In the genomic region with DNA sequence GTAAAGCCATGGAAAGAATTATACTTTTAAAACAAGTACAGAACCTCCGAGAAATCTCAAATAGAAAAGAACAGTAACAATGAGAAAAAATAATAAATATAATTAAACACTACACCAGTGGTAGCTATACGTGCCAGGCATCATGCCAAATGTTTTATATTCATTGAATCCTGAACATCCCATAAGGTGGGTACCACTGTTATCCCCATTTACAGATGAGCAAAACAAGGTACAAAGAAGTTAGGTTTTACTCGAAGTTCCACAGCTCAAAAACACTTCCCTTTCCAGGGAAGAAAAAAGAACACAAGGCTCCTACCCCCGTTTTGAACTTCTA, we compare ENCODE assay signal across 15 cellular contexts. TPM values are rescaled to one million over a fixed set of nuclear protein-coding genes. Genes with fewer than 3 reads are reported as not detected.
DNase-seq lines count a peak whose midpoint lies in the region; ATAC-seq and TF ChIP-seq lines count a peak whose summit lies in the region.
"Had no signal": no experiment of that assay in that cellular context is flagged by ENCODE, and none has a peak within 500 bp of the region (broad histone marks: within the 10 kb centered on the region; RNA-seq: fewer than 3 reads in every experiment).

No MANE protein-coding gene starts in this region.

- 21 to 22% methylated on average over 3 to 4 of the region's 4 CpGs for WGBS in gastroesophageal sphincter (ENCODE audit: low coverage in 1 of 2), 2 donors
- WGBS in spleen, 5 donors, result 38 to 56% (median 46%) methylated on average over 4 of the region's 4 CpGs

- H3K27ac ChIP-seq in CD8-positive, alpha-beta memory T cell (ENCODE audit: low read depth, low read length), result no peak overlapping the region
- peak overlapping the region; percentile 66 to 77 (median 70) for H3K27ac ChIP-seq in gastroesophageal sphincter
- peak overlapping the region in 5 of 8 donors; percentile 43 to 69 (median 66) for H3K27ac ChIP-seq in spleen
- H3K27ac ChIP-seq: RWPE1, WERI-Rb-1 had no signal

- CTCF ChIA-PET in CD8-positive, alpha-beta memory T cell (lab: Charles Lee), result interaction anchor here (1.2 to 1.3 kb wide), 2 partner anchors 10 to 64 kb away, joined by 3 read pairs; no protein-coding TSS in a partner anchor
- CTCF ChIA-PET in T-cell (lab: Charles Lee), result no interaction called here

- ATAC-seq in T-cell (replicated peaks in 1 of 4), result no peak
- ATAC-seq in gastroesophageal sphincter, result no peak

- TF ChIP-seq CTCF in gastroesophageal sphincter (IDR thresholded peaks at IDR 0.05), result no peak
- TF ChIP-seq CTCF in spleen (IDR thresholded peaks at IDR 0.05 in 8 of 11, conservative IDR thresholded peaks at IDR 0.05 in 3 of 11), result no peak

- H3K36me3 ChIP-seq in CD8-positive, alpha-beta memory T cell (ENCODE audit: insufficient read depth, low read length), result no peaks in the 10 kb centered on the region
- H3K36me3 ChIP-seq in gastroesophageal sphincter (no peaks in the 10 kb centered on the region), spleen (peaks cover 0 to 8% (median 0%) of the 10 kb centered on the region in 6 donors)
- H3K36me3 ChIP-seq: WERI-Rb-1 had no signal

- H3K36me3 Mint-ChIP-seq in CD8-positive, alpha-beta memory T cell, result peaks cover 0 to 20% (median 3%) of the 10 kb centered on the region in 3 donors
- H3K36me3 Mint-ChIP-seq in T-cell, result peaks cover 22% of the 10 kb centered on the region

- H3K4me3 Mint-ChIP-seq in CD8-positive, alpha-beta memory T cell, result peak overlapping the region in 4 of 7 donors; percentile 14 to 64 (median 26)
- peak overlapping the region in 2 of 3 donors; percentile 31 to 46 for H3K4me3 Mint-ChIP-seq in T-cell

- peaks cover 89 to 94% (median 92%) of the 10 kb centered on the region in 3 donors for H3K4me1 Mint-ChIP-seq in CD8-positive, alpha-beta memory T cell
- H3K4me1 Mint-ChIP-seq in T-cell, result peaks cover 86 to 92% (median 88%) of the 10 kb centered on the region in 3 donors

- no peak for TF ChIP-seq POLR2A in gastroesophageal sphincter (IDR thresholded peaks at IDR 0.05)
- TF ChIP-seq POLR2A in spleen (IDR thresholded peaks at IDR 0.05), result no peak

- no peak for DNase-seq in CD8-positive, alpha-beta memory T cell
- DNase-seq in T-cell (no peak), spleen (no peak), SKM-1 treated with dmso at 0.1 percent for 144 hours (lab: John Stamatoyannopoulos, UW; ENCODE audit: unreplicated experiment) (no peak), iPS-NIHi7 (ENCODE audit: extremely low spot score) (no peak)
- DNase-seq in activated CD4-positive, CD25-positive, alpha-beta regulatory T cell treated with anti-CD3 and anti-CD28 coated beads, Interleukin-2, amount 50 U/mL, for 72 hours, result no peak
- DNase-seq: cerebellar nuclear complex; DMS53; kidney glomerular epithelial cell; NCI-H446; stimulated activated CD4-positive, alpha-beta T cell treated with anti-CD3 and anti-CD28 coated beads, Interleukin-2, amount 100 ng/mL, for 24 hours; stimulated activated naive CD4-positive, alpha-beta T cell treated with Interleukin-2 at 50 U/mL for 16 hours; WERI-Rb-1 had no signal

- no peaks in the 10 kb centered on the region for H3K9me3 ChIP-seq in CD8-positive, alpha-beta memory T cell (ENCODE audit: low read length)
- H3K9me3 ChIP-seq in gastroesophageal sphincter, result no peaks in the 10 kb centered on the region
- peaks cover 0 to 4% (median 0%) of the 10 kb centered on the region in 8 donors for H3K9me3 ChIP-seq in spleen

- peaks cover 0 to 2% of the 10 kb centered on the region in 2 donors for H3K27me3 Mint-ChIP-seq in CD8-positive, alpha-beta memory T cell
- H3K27me3 Mint-ChIP-seq in T-cell, result no peaks in the 10 kb centered on the region

- H3K9me3 Mint-ChIP-seq in CD8-positive, alpha-beta memory T cell, result no peaks in the 10 kb centered on the region
- peaks cover 3 to 13% (median 5%) of the 10 kb centered on the region in 3 donors for H3K9me3 Mint-ChIP-seq in T-cell

- H3K27ac Mint-ChIP-seq in CD8-positive, alpha-beta memory T cell, result peak overlapping the region; percentile 2 to 82 (median 40)
- peak overlapping the region; percentile 53 to 58 for H3K27ac Mint-ChIP-seq in T-cell

- no peak for TF ChIP-seq EP300 in gastroesophageal sphincter (IDR thresholded peaks at IDR 0.05)

- POLR2A ChIA-PET in CD8-positive, alpha-beta memory T cell (lab: Charles Lee), result interaction anchor here (0.6 kb wide), 1 partner anchor 105 kb away, joined by 4 read pairs; no protein-coding TSS in a partner anchor
- POLR2A ChIA-PET in T-cell (lab: Charles Lee), result no interaction called here

- H3K4me3 ChIP-seq in CD8-positive, alpha-beta memory T cell (ENCODE audit: low read length), result no peak overlapping the region
- H3K4me3 ChIP-seq in gastroesophageal sphincter (no peak overlapping the region), spleen (peak overlapping the region in 1 of 8 donors; percentile 13)

- no peaks in the 10 kb centered on the region for H3K27me3 ChIP-seq in CD8-positive, alpha-beta memory T cell (ENCODE audit: insufficient read depth, low read length, poor library complexity, severe bottlenecking)
- H3K27me3 ChIP-seq in gastroesophageal sphincter (no peaks in the 10 kb centered on the region), spleen (replicated peaks in 1 of 7) (no peaks in the 10 kb centered on the region)

- H3K4me1 ChIP-seq in CD8-positive, alpha-beta memory T cell (ENCODE audit: insufficient read depth, low read length), result peaks cover 47% of the 10 kb centered on the region
- peaks cover 3 to 74% (median 28%) of the 10 kb centered on the region in 3 donors for H3K4me1 ChIP-seq in gastroesophageal sphincter
- H3K4me1 ChIP-seq in spleen, result peaks cover 34 to 91% (median 67%) of the 10 kb centered on the region in 6 donors

- intact Hi-C loops in spleen (cut with DNase I; ENCODE audit: low total_unique reads), result no loop called here

RNA-seq across cellular contexts. Expression of gene JAK1, which starts 33.4 kb away (rescaled TPM):
- 100 to 1,000 TPM; 106 to 108 TPM for total RNA-seq in CD8-positive, alpha-beta memory T cell
- polyA plus RNA-seq in CD8-positive, alpha-beta memory T cell, result 300 TPM
- total RNA-seq in T-cell, result 100 to 1,000 TPM; 272 to 323 (median 288) TPM
- total RNA-seq in gastroesophageal sphincter, result 100 to 1,000 TPM; 132 to 166 (median 161) TPM
- 100 to 1,000 TPM; 199 to 270 (median 212) TPM for total RNA-seq in spleen
- polyA plus RNA-seq in spleen, result 10 to 100 TPM; 46.6 to 66.0 (median 47.5) TPM
